1 cellular context compared by ENCODE assay signal in genomic region chr19:11505504-11506100, GRCh38.
TF ChIP-seq lines count a peak whose summit lies in the region.

ZNF653 (minus strand) TSS chr19:11505839; CDS start chr19:11505786, 53 bp downstream.

TF ChIP-seq in K562, 482 proteins besides CTCF, POLR2A, EP300 and RAD21 (continued from another document and continues in another):
- TF ChIP-seq GTF3C2 (IDR thresholded peaks at IDR 0.05; ENCODE audit: borderline replicate concordance, extremely low read depth, insufficient read length) (no peak), TGIF2 (CRISPR knock-in tag; IDR thresholded peaks at IDR 0.05) (0 out of 2 replicates have a peak, but pooled peaks have one; percentile 50), ZNF830 (CRISPR knock-in tag; IDR thresholded peaks at IDR 0.05) (peak; percentile 88; the same call in 1 of the 2 replicates), FOS (IDR thresholded peaks at IDR 0.05; ENCODE audit: extremely low read depth, insufficient read length) (no peak), GABPA (tag; conservative IDR thresholded peaks at IDR 0.05; ENCODE audit: low read depth) (peak; percentile 98), RBM17 (IDR thresholded peaks at IDR 0.05; ENCODE audit: borderline replicate concordance, low read depth, low read length) (no peak), MXI1 (IDR thresholded peaks at IDR 0.05; ENCODE audit: low read depth, low read length) (peak; percentile 100), NBN (IDR thresholded peaks at IDR 0.05; ENCODE audit: low read depth) (peak; percentile 56; the same call in 1 of the 2 replicates), NR2C2 (CRISPR knock-in tag; IDR thresholded peaks at IDR 0.05) (no peak), NR2C2 (tag; IDR thresholded peaks at IDR 0.05) (peak; percentile 93), SMAD1 (IDR thresholded peaks at IDR 0.05; ENCODE audit: low read depth, low read length, partially characterized antibody) (no peak), POLR2H (tag; IDR thresholded peaks at IDR 0.05; ENCODE audit: low read depth) (peak; percentile 56; the same call in 1 of the 2 replicates), NFIC (IDR thresholded peaks at IDR 0.05) (peak; percentile 92), MAZ (CRISPR knock-in tag; conservative IDR thresholded peaks at IDR 0.05 in 1 of 2, IDR thresholded peaks at IDR 0.05 in 1 of 2) (peak; percentile 2 to 78; a peak in 3 of 4 replicates), CTBP1 (IDR thresholded peaks at IDR 0.05; ENCODE audit: borderline replicate concordance) (peak; percentile 85), ZZZ3 (IDR thresholded peaks at IDR 0.05) (no peak), E4F1 (CRISPR knock-in tag; IDR thresholded peaks at IDR 0.05; ENCODE audit: borderline replicate concordance) (0 out of 2 replicates have a peak, but pooled peaks have one; percentile 40), MTA1 (IDR thresholded peaks at IDR 0.05; ENCODE audit: borderline replicate concordance) (peak; percentile 98), CUX1 (CRISPR knock-in tag; IDR thresholded peaks at IDR 0.05) (no peak), ZNF431 (CRISPR knock-in tag; IDR thresholded peaks at IDR 0.05) (peak; percentile 57), SETDB1 (IDR thresholded peaks at IDR 0.05; ENCODE audit: low read length) (no peak), RBM22 (IDR thresholded peaks at IDR 0.05; ENCODE audit: low read depth, low read length, poor library complexity, severe bottlenecking) (peak; percentile 50), FOSL1 (tag; conservative IDR thresholded peaks at IDR 0.05) (peak; percentile 54), IFI16 (CRISPR knock-in tag; IDR thresholded peaks at IDR 0.05) (no peak), ETV5 (CRISPR knock-in tag; IDR thresholded peaks at IDR 0.05; ENCODE audit: low read depth) (0 out of 2 replicates have a peak, but pooled peaks have one; percentile 46), SIN3B (IDR thresholded peaks at IDR 0.05; ENCODE audit: low read depth) (peak; percentile 65), TAF7 (tag; IDR thresholded peaks at IDR 0.05) (no peak), RBM34 (IDR thresholded peaks at IDR 0.05; ENCODE audit: borderline replicate concordance, insufficient read depth, low read length) (0 out of 2 replicates have a peak, but pooled peaks have one; percentile 56), ESRRA (IDR thresholded peaks at IDR 0.05; ENCODE audit: borderline replicate concordance, low read depth) (peak; percentile 30; the same call in 1 of the 2 replicates), MYNN (IDR thresholded peaks at IDR 0.05) (peak; percentile 75), MYNN (CRISPR knock-in tag; IDR thresholded peaks at IDR 0.05) (no peak), HMGN3 (IDR thresholded peaks at IDR 0.05; ENCODE audit: borderline replicate concordance, extremely low read depth, insufficient read length, low read depth, low read length) (peak; percentile 14), EP400 (IDR thresholded peaks at IDR 0.05) (peak; percentile 56; the same call in 1 of the 2 replicates), E2F1 (CRISPR knock-in tag; IDR thresholded peaks at IDR 0.05) (no peak), C11orf30 (IDR thresholded peaks at IDR 0.05; ENCODE audit: low read depth) (peak; percentile 61), PPARD (CRISPR knock-in tag; IDR thresholded peaks at IDR 0.05) (no peak), FUS (optimal IDR thresholded peaks at IDR 0.05; ENCODE audit: low read depth, low read length) (peak; percentile 60), HMGXB4 (CRISPR knock-in tag; IDR thresholded peaks at IDR 0.05) (no peak), CHD2 (IDR thresholded peaks at IDR 0.05; ENCODE audit: low read depth, low read length) (peak; percentile 4; the same call in 1 of the 2 replicates), ZBTB9 (CRISPR knock-in tag; IDR thresholded peaks at IDR 0.05) (peak; percentile 59; the same call in 1 of the 2 replicates), ZBTB33 (CRISPR knock-in tag; IDR thresholded peaks at IDR 0.05) (no peak), ATF7 (IDR thresholded peaks at IDR 0.05) (0 out of 2 replicates have a peak, but pooled peaks have one; percentile 36), TSHZ1 (CRISPR knock-in tag; IDR thresholded peaks at IDR 0.05) (no peak)
